ENCODE assay signal across 30 cellular contexts in genomic region chr12:119864591-119864990, GRCh38.
"Had no signal": no experiment of that assay in that cellular context is flagged by ENCODE, and none has a peak within 500 bp of the region (broad histone marks: within the 10 kb centered on the region; RNA-seq: fewer than 3 reads in every experiment).

No MANE protein-coding gene starts in this region.

- DNase-seq: activated B cell treated with CpG ODN at 0.5 μM for 24 hours; activated CD4-positive, alpha-beta memory T cell treated with anti-CD3 and anti-CD28 coated beads, Interleukin-2, amount 10 ng/mL, durations not matched to agents 7 days and 5 days; activated CD4-positive, alpha-beta T cell treated with anti-CD3 and anti-CD28 coated beads for 48 hours; activated CD8-positive, alpha-beta memory T cell treated with anti-CD3 and anti-CD28 coated beads, Interleukin-2, amount 50 U/mL, for 48 hours; activated gamma-delta T cell; activated naive CD4-positive, alpha-beta T cell; activated naive CD4-positive, alpha-beta T cell treated with anti-CD3 and anti-CD28 coated beads, Interleukin-2, amount 10 ng/mL, durations not matched to agents 7 days and 5 days; activated naive CD8-positive, alpha-beta T cell treated with anti-CD3 and anti-CD28 coated beads, Interleukin-2, amount 10 ng/mL, durations not matched to agents 7 days and 5 days; activated T-cell treated with anti-CD3 and anti-CD28 coated beads for 4 hours; activated T-cell treated with anti-CD3 and anti-CD28 coated beads, Interleukin-2, amount 50 U/mL, for 24 hours; activated T-cell treated with anti-CD3 and anti-CD28 coated beads, Interleukin-2, amount 50 U/mL, for 72 hours; central memory CD4-positive, alpha-beta T cell; cerebellar nuclear complex; colonic mucosa; effector CD8-positive, alpha-beta T cell; foreskin melanocyte; heart right ventricle; T-cell; T1000; WERI-Rb-1 had no signal

- H3K27ac ChIP-seq: ascending aorta, breast epithelium, cardiac muscle cell, colonic mucosa, gastroesophageal sphincter, heart right ventricle, WERI-Rb-1 had no signal

- H3K4me3 ChIP-seq: ascending aorta, breast epithelium, cardiac muscle cell, colonic mucosa, gastroesophageal sphincter, heart right ventricle had no signal

- H3K27ac Mint-ChIP-seq: activated B cell treated with CpG ODN at 0.5 μM for 24 hours; activated CD4-positive, alpha-beta memory T cell treated with anti-CD3 and anti-CD28 coated beads, Interleukin-2, amount 10 ng/mL, durations not matched to agents 7 days and 5 days; activated naive CD4-positive, alpha-beta T cell treated with anti-CD3 and anti-CD28 coated beads, Interleukin-2, amount 10 ng/mL, durations not matched to agents 7 days and 5 days; activated naive CD4-positive, alpha-beta T cell treated with anti-CD3 and anti-CD28 coated beads, Interleukin-2, amount 50 U/mL, for 72 hours; activated naive CD8-positive, alpha-beta T cell treated with anti-CD3 and anti-CD28 coated beads, Interleukin-2, amount 10 ng/mL, durations not matched to agents 7 days and 5 days; activated T-cell treated with anti-CD3 and anti-CD28 coated beads, Interleukin-2, amount 50 U/mL, for 24 hours; activated T-cell treated with anti-CD3 and anti-CD28 coated beads, Interleukin-2, amount 50 U/mL, for 72 hours; brain; T-cell; T-helper 1 cell treated with Interleukin-12 subunit alpha and Interleukin-12 subunit beta and Interleukin-4 antibody, amounts not matched to agents 30 μg/mL and 1 μg/mL, for 36 hours; T-helper 2 cell treated with Interferon-gamma antibody and Interleukin-4, amounts not matched to agents 5 μg/mL and 100 μg/mL, for 36 hours had no signal

- H3K27me3 ChIP-seq: ascending aorta, breast epithelium, cardiac muscle cell, colonic mucosa, gastroesophageal sphincter, heart right ventricle had no signal

- H3K4me3 Mint-ChIP-seq: activated B cell treated with CpG ODN at 0.5 μM for 24 hours; activated CD4-positive, alpha-beta memory T cell treated with anti-CD3 and anti-CD28 coated beads, Interleukin-2, amount 10 ng/mL, durations not matched to agents 7 days and 5 days; activated naive CD4-positive, alpha-beta T cell treated with anti-CD3 and anti-CD28 coated beads, Interleukin-2, amount 10 ng/mL, durations not matched to agents 7 days and 5 days; activated naive CD8-positive, alpha-beta T cell treated with anti-CD3 and anti-CD28 coated beads, Interleukin-2, amount 10 ng/mL, durations not matched to agents 7 days and 5 days; activated T-cell treated with anti-CD3 and anti-CD28 coated beads, Interleukin-2, amount 50 U/mL, for 24 hours; activated T-cell treated with anti-CD3 and anti-CD28 coated beads, Interleukin-2, amount 50 U/mL, for 72 hours; brain; T-cell; T-helper 1 cell treated with Interleukin-12 subunit alpha and Interleukin-12 subunit beta and Interleukin-4 antibody, amounts not matched to agents 30 μg/mL and 1 μg/mL, for 36 hours; T-helper 2 cell treated with Interferon-gamma antibody and Interleukin-4, amounts not matched to agents 5 μg/mL and 100 μg/mL, for 36 hours had no signal

- H3K27me3 Mint-ChIP-seq: activated B cell treated with CpG ODN at 0.5 μM for 24 hours; activated CD4-positive, alpha-beta memory T cell treated with anti-CD3 and anti-CD28 coated beads, Interleukin-2, amount 10 ng/mL, durations not matched to agents 7 days and 5 days; activated naive CD4-positive, alpha-beta T cell treated with anti-CD3 and anti-CD28 coated beads, Interleukin-2, amount 10 ng/mL, durations not matched to agents 7 days and 5 days; activated naive CD8-positive, alpha-beta T cell treated with anti-CD3 and anti-CD28 coated beads, Interleukin-2, amount 10 ng/mL, durations not matched to agents 7 days and 5 days; activated T-cell treated with anti-CD3 and anti-CD28 coated beads, Interleukin-2, amount 50 U/mL, for 24 hours; brain; T-cell had no signal

- H3K4me1 ChIP-seq: ascending aorta, breast epithelium, colonic mucosa, gastroesophageal sphincter, heart right ventricle had no signal

- H3K4me1 Mint-ChIP-seq: activated B cell treated with CpG ODN at 0.5 μM for 24 hours; activated naive CD8-positive, alpha-beta T cell treated with anti-CD3 and anti-CD28 coated beads, Interleukin-2, amount 10 ng/mL, durations not matched to agents 7 days and 5 days; T-cell had no signal

- ATAC-seq: activated CD4-positive, CD25-positive, alpha-beta regulatory T cell treated with anti-CD3 and anti-CD28 coated beads, Interleukin-2, amount 50 U/mL, for 24 hours; activated naive CD4-positive, alpha-beta T cell treated with anti-CD3 and anti-CD28 coated beads, Interleukin-2, amount 50 U/mL, for 72 hours; activated T-cell treated with anti-CD3 and anti-CD28 coated beads, Interleukin-2, amount 50 U/mL, for 72 hours; esophagus mucosa; gastroesophageal sphincter; heart right ventricle; T-cell had no signal

- H3K9me3 Mint-ChIP-seq: activated B cell treated with CpG ODN at 0.5 μM for 24 hours; activated CD4-positive, alpha-beta memory T cell treated with anti-CD3 and anti-CD28 coated beads, Interleukin-2, amount 10 ng/mL, durations not matched to agents 7 days and 5 days; activated naive CD4-positive, alpha-beta T cell treated with anti-CD3 and anti-CD28 coated beads, Interleukin-2, amount 10 ng/mL, durations not matched to agents 7 days and 5 days; activated naive CD4-positive, alpha-beta T cell treated with anti-CD3 and anti-CD28 coated beads, Interleukin-2, amount 50 U/mL, for 72 hours; activated naive CD8-positive, alpha-beta T cell treated with anti-CD3 and anti-CD28 coated beads, Interleukin-2, amount 10 ng/mL, durations not matched to agents 7 days and 5 days; activated T-cell treated with anti-CD3 and anti-CD28 coated beads, Interleukin-2, amount 50 U/mL, for 24 hours; activated T-cell treated with anti-CD3 and anti-CD28 coated beads, Interleukin-2, amount 50 U/mL, for 72 hours; brain; T-cell; T-helper 1 cell treated with Interleukin-12 subunit alpha and Interleukin-12 subunit beta and Interleukin-4 antibody, amounts not matched to agents 30 μg/mL and 1 μg/mL, for 36 hours; T-helper 2 cell treated with Interferon-gamma antibody and Interleukin-4, amounts not matched to agents 5 μg/mL and 100 μg/mL, for 36 hours had no signal

- H3K36me3 Mint-ChIP-seq: T-cell had no signal

- H3K36me3 ChIP-seq: ascending aorta, breast epithelium, cardiac muscle cell, colonic mucosa, gastroesophageal sphincter had no signal

- H3K9me3 ChIP-seq: ascending aorta, breast epithelium, colonic mucosa, gastroesophageal sphincter, heart right ventricle had no signal
